ENCODE assay signal across 8 cellular contexts in genomic region chr14:91872011-91872476, GRCh38. TPM values are rescaled to one million over a fixed set of nuclear protein-coding genes. Genes with fewer than 3 reads are reported as not detected.
DNase-seq lines count a peak whose midpoint lies in the region; FAIRE-seq and TF ChIP-seq lines count a peak whose summit lies in the region.

No MANE protein-coding gene starts in this region.

- no peak overlapping the region for H3K4me3 Mint-ChIP-seq in H9

- H2AFZ ChIP-seq in PC-9 (no peak overlapping the region), H9 (ENCODE audit: low read length) (no peak overlapping the region)

- no peak overlapping the region for H2BK15ac ChIP-seq in H9 (ENCODE audit: low read depth, low read length)

- no peaks in the 10 kb centered on the region for H3K36me3 ChIP-seq in PC-9 (ENCODE audit: low read depth)
- no peaks in the 10 kb centered on the region for H3K36me3 ChIP-seq in duodenal mucosa (ENCODE audit: control insufficient read depth in 1 of 2, insufficient read depth in 2 of 2, low read length in 2 of 2)

- peaks cover 6% of the 10 kb centered on the region for H3K27me3 Mint-ChIP-seq in H9 (ENCODE audit: low read depth)

- peaks cover 11% of the 10 kb centered on the region; the same call in 1 of the 2 replicates for H3F3A ChIP-seq in PC-9 (ENCODE audit: insufficient read depth, low read depth)

- H4K20me1 ChIP-seq in PC-9 (ENCODE audit: insufficient read depth) = no peaks in the 10 kb centered on the region
- no peaks in the 10 kb centered on the region for H4K20me1 ChIP-seq in H9 (ENCODE audit: control insufficient read depth, insufficient read depth, insufficient read length)

- H2AK5ac ChIP-seq in H9 (ENCODE audit: insufficient read length, low read length) = no peak overlapping the region

- H2BK120ac ChIP-seq in H9 (ENCODE audit: low read depth, low read length, poor library complexity, severe bottlenecking) = no peak overlapping the region

- H3K9me2 ChIP-seq in PC-9 (ENCODE audit: insufficient read depth) = no peaks in the 10 kb centered on the region

- no peak overlapping the region for H2BK5ac ChIP-seq in H9 (ENCODE audit: insufficient read length, low read length)

- no peaks in the 10 kb centered on the region for H3K27me3 ChIP-seq in PC-9 (ENCODE audit: insufficient read depth, low read depth)
- no peaks in the 10 kb centered on the region for H3K27me3 ChIP-seq in duodenal mucosa (ENCODE audit: control insufficient read depth in 1 of 2, insufficient read depth in 2 of 2, low read length in 2 of 2)
- no peaks in the 10 kb centered on the region for H3K27me3 ChIP-seq in H9 (ENCODE audit: insufficient read depth, low read length)

- POLR2A ChIA-PET in PC-9 (lab: Charles Lee; ENCODE audit: unreplicated experiment) = no interaction called here

- H4K8ac ChIP-seq in H9 (replicated peaks; ENCODE audit: insufficient read length, low read depth, low read length) = no peak overlapping the region

- H3K27ac ChIP-seq in PC-9 (peak overlapping the region; percentile 29), duodenal mucosa (ENCODE audit: low read depth, low read length) (peak overlapping the region; percentile 74), H9 (ENCODE audit: insufficient read length, low read depth, low read length) (no peak overlapping the region)

- H3K4me3 ChIP-seq in GM12865 (ENCODE audit: low read depth, low read length) (no peak overlapping the region), PC-9 (no peak overlapping the region), duodenal mucosa (ENCODE audit: low read depth in 1 of 2, low read length in 2 of 2) (peak overlapping the region; percentile 9)

- intact Hi-C loops in PC-9 (cut with micrococcal nuclease; ENCODE audit: unreplicated experiment) = no loop called here

- H3K4me1 ChIP-seq in PC-9 (replicated peaks; ENCODE audit: insufficient read depth) (peaks cover 33% of the 10 kb centered on the region), duodenal mucosa (ENCODE audit: control insufficient read depth in 1 of 2, insufficient read depth in 2 of 2, low read length in 2 of 2) (peaks cover 54 to 77% of the 10 kb centered on the region in 2 donors), H9 (ENCODE audit: insufficient read depth, low read length) (no peaks in the 10 kb centered on the region)

- peaks cover 0 to 4% (median 0%) of the 10 kb centered on the region in 3 experiments; a peak in 1 of 7 replicates for H3K36me3 Mint-ChIP-seq in H9 (ENCODE audit: insufficient read depth in 1 of 3, low read depth in 3 of 3)

- peak overlapping the region; percentile 57 for H3K4me2 ChIP-seq in PC-9
- H3K4me2 ChIP-seq in H9 (ENCODE audit: insufficient read depth, insufficient read length, low read length) = no peak overlapping the region

- H3K9ac ChIP-seq in duodenal mucosa (ENCODE audit: low read depth in 1 of 2, low read length in 2 of 2) (peak overlapping the region; percentile 21 to 28), H9 (ENCODE audit: extremely low read depth, insufficient read length, low read length) (no peak overlapping the region)

- H3K56ac ChIP-seq in H9 (ENCODE audit: insufficient read length, low read depth, low read length) = no peak overlapping the region

- no peak overlapping the region for H3K4ac ChIP-seq in H9 (ENCODE audit: low read depth, low read length)

- no peak overlapping the region for H2BK20ac ChIP-seq in H9 (ENCODE audit: low read depth, low read length, poor library complexity, severe bottlenecking)

- peak; percentile 65 for DNase-seq in GM12865 (ENCODE audit: low read depth)
- peak; percentile 22 for DNase-seq in HCEC 1CT
- DNase-seq in PC-9 = peak in 1 of 2 experiments; percentile 43
- peak; percentile 35 for DNase-seq in stimulated activated CD4-positive, alpha-beta T cell treated with anti-CD3 and anti-CD28 coated beads, Interleukin-1b, Interleukin-23, amount 100 ng/mL, for 48 hours
- DNase-seq in urothelium cell line (ENCODE audit: low spot score) = no peak
- no peak for DNase-seq in H9
- DNase-seq in HTR-8/SVneo (ENCODE audit: insufficient read length, low spot score) = no peak

- CTCF ChIA-PET in PC-9 (lab: Charles Lee) = no interaction called here

- peaks cover 10 to 11% of the 10 kb centered on the region in 2 experiments; a peak in 4 of 5 replicates for H3K9me3 Mint-ChIP-seq in H9

- no CpG with 5 or more reads among the region's 3 CpGs for WGBS in H9 (ENCODE audit: extremely low coverage, insufficient read length, low lambda C conversion rate)

- H3K4me1 Mint-ChIP-seq in H9 = peaks cover 17 to 26% of the 10 kb centered on the region in 2 experiments

- H3K23me2 ChIP-seq in H9 (ENCODE audit: insufficient read length, low read depth, low read length, poor library complexity, severe bottlenecking) = no peaks in the 10 kb centered on the region

- no TSS peak for BruUV-seq in PC-9 (replicated peaks; lab: Mats Ljungman, UMichigan)

- H4K91ac ChIP-seq in H9 (ENCODE audit: insufficient read length, low read depth, low read length) = no peak overlapping the region

- no peak overlapping the region for H4K5ac ChIP-seq in H9 (ENCODE audit: insufficient read length, low read depth, low read length)

- no peaks in the 10 kb centered on the region for H3K9me3 ChIP-seq in PC-9 (ENCODE audit: insufficient read depth, low read depth)
- no peaks in the 10 kb centered on the region for H3K9me3 ChIP-seq in duodenal mucosa (ENCODE audit: control insufficient read depth in 1 of 2, low read length in 2 of 2)
- H3K9me3 ChIP-seq in H9 (ENCODE audit: control insufficient read depth, low read depth, low read length) = no peaks in the 10 kb centered on the region

- no peak overlapping the region for H3K23ac ChIP-seq in H9 (ENCODE audit: insufficient read length, low read depth, low read length)

- TF ChIP-seq CTCF in GM12865 (IDR thresholded peaks at IDR 0.05; ENCODE audit: insufficient read depth, low read depth, low read length, missing control alignments) = no peak
- TF ChIP-seq CTCF in PC-9 (conservative IDR thresholded peaks at IDR 0.05) = no peak
- TF ChIP-seq CTCF in H9 (conservative IDR thresholded peaks at IDR 0.05) = no peak

- H3T11ph ChIP-seq in H9 (ENCODE audit: low read length) = no peak overlapping the region

- H3K27ac Mint-ChIP-seq in H9 = no peak overlapping the region; a peak in 1 of 7 replicates

- no peak overlapping the region for H3K14ac ChIP-seq in H9 (ENCODE audit: insufficient read depth, low read length)

- H3K79me2 ChIP-seq in PC-9 (ENCODE audit: low read depth) (no peaks in the 10 kb centered on the region), H9 (ENCODE audit: insufficient read depth, low read length) (no peaks in the 10 kb centered on the region)

- no peak for FAIRE-seq in urothelium cell line (lab: Jason Lieb, UNC)
- FAIRE-seq in HTR-8/SVneo (lab: Jason Lieb, UNC) = no peak

- H3K79me1 ChIP-seq in H9 (ENCODE audit: insufficient read depth, low read depth, low read length, poor library complexity, severe bottlenecking) = no peaks in the 10 kb centered on the region

- H3K18ac ChIP-seq in H9 (ENCODE audit: insufficient read length, low read depth, low read length) = no peak overlapping the region

- H2BK12ac ChIP-seq in H9 (ENCODE audit: insufficient read length, low read depth, low read length) = no peak overlapping the region

RNA-seq across cellular contexts. Expression of gene TC2N, which starts 4.7 kb away (rescaled TPM):
- total RNA-seq in PC-9 (2021) (5.1 and 7.7 TPM in 2 replicates), H9 (2021) (16.2 and 16.4 TPM in 2 replicates)

Comparison
In these comparisons a context has a peak if more than half of its experiments do, and no peak if none do; other contexts are left out.
1. DNase-seq: peak in GM12865 (single experiment), HCEC 1CT (single experiment) and stimulated activated CD4-positive, alpha-beta T cell treated with anti-CD3 and anti-CD28 coated beads, Interleukin-1b, Interleukin-23, amount 100 ng/mL, for 48 hours (single experiment); none in urothelium cell line (single experiment), H9 (single experiment) and HTR-8/SVneo (single experiment).
2. H3K4me3 ChIP-seq: peak in duodenal mucosa (2 of 2); none in GM12865 (single experiment) and PC-9 (single experiment).